Comparison of ENCODE assay signal across 10 cellular contexts in genomic region chr6:42025066-42025789, GRCh38. TPM values are rescaled to one million over a fixed set of nuclear protein-coding genes. Genes with fewer than 3 reads are reported as not detected.
DNase-seq lines count a peak whose midpoint lies in the region; ATAC-seq and TF ChIP-seq lines count a peak whose summit lies in the region.
"Had no signal": no experiment of that assay in that cellular context is flagged by ENCODE, and none has a peak within 500 bp of the region (broad histone marks: within the 10 kb centered on the region; RNA-seq: fewer than 3 reads in every experiment).

No MANE protein-coding gene starts in this region.

- H3K27ac Mint-ChIP-seq in CD8-positive, alpha-beta T cell: peak overlapping the region; percentile 99
- peak overlapping the region; percentile 74 for H3K27ac Mint-ChIP-seq in activated T-helper 1 cell treated with anti-CD3 and anti-CD28 coated beads, Interleukin-12 subunit alpha, Interleukin-12 subunit beta, Interleukin-2, Interleukin-4 antibody, amounts not matched to agents 30 ng/mL and 10 ng/mL and 1 ng/mL, durations not matched to agents 14 hours and 24 hours and 36 hours
- H3K27ac Mint-ChIP-seq in MCF 10A (ENCODE audit: low read depth, unreplicated experiment): no peak overlapping the region

- H3K4me1 Mint-ChIP-seq in CD8-positive, alpha-beta T cell (ENCODE audit: low read depth): peaks cover 92% of the 10 kb centered on the region
- H3K4me1 Mint-ChIP-seq in activated T-helper 1 cell treated with anti-CD3 and anti-CD28 coated beads, Interleukin-12 subunit alpha, Interleukin-12 subunit beta, Interleukin-2, Interleukin-4 antibody, amounts not matched to agents 30 ng/mL and 10 ng/mL and 1 ng/mL, durations not matched to agents 14 hours and 24 hours and 36 hours (ENCODE audit: low read depth): peaks cover 80% of the 10 kb centered on the region
- peaks cover 24% of the 10 kb centered on the region for H3K4me1 Mint-ChIP-seq in MCF 10A (ENCODE audit: insufficient read depth, unreplicated experiment)

- ATAC-seq in CD8-positive, alpha-beta T cell: no peak
- peak; percentile 54 for ATAC-seq in GM19324 (IDR thresholded peaks at IDR 0.05; ENCODE audit: low FRiP score, unreplicated experiment)
- peak; percentile 45 for ATAC-seq in HG03064 (IDR thresholded peaks at IDR 0.05; ENCODE audit: low read depth, unreplicated experiment)
- ATAC-seq in Right ventricle myocardium superior (ENCODE audit: poor library complexity): no peak
- ATAC-seq in foreskin keratinocyte: no peak

- no peak overlapping the region for H3K27ac ChIP-seq in CD8-positive, alpha-beta T cell (ENCODE audit: low read depth, low read length)
- H3K27ac ChIP-seq in foreskin keratinocyte: no peak overlapping the region
- H3K27ac ChIP-seq: epithelial cell of prostate had no signal

- no peaks in the 10 kb centered on the region for H3K9me3 Mint-ChIP-seq in CD8-positive, alpha-beta T cell
- no peaks in the 10 kb centered on the region for H3K9me3 Mint-ChIP-seq in activated T-helper 1 cell treated with anti-CD3 and anti-CD28 coated beads, Interleukin-12 subunit alpha, Interleukin-12 subunit beta, Interleukin-2, Interleukin-4 antibody, amounts not matched to agents 30 ng/mL and 10 ng/mL and 1 ng/mL, durations not matched to agents 14 hours and 24 hours and 36 hours
- no peaks in the 10 kb centered on the region for H3K9me3 Mint-ChIP-seq in MCF 10A (ENCODE audit: unreplicated experiment)

- no TSS peak for BruUV-seq in MCF 10A (replicated peaks; lab: Mats Ljungman, UMichigan)

- no peaks in the 10 kb centered on the region for H3K27me3 ChIP-seq in CD8-positive, alpha-beta T cell (ENCODE audit: insufficient read depth, low read length)
- H3K27me3 ChIP-seq in foreskin keratinocyte: no peaks in the 10 kb centered on the region

- no peaks in the 10 kb centered on the region for H3K27me3 Mint-ChIP-seq in CD8-positive, alpha-beta T cell (ENCODE audit: low read depth)
- no peaks in the 10 kb centered on the region for H3K27me3 Mint-ChIP-seq in activated T-helper 1 cell treated with anti-CD3 and anti-CD28 coated beads, Interleukin-12 subunit alpha, Interleukin-12 subunit beta, Interleukin-2, Interleukin-4 antibody, amounts not matched to agents 30 ng/mL and 10 ng/mL and 1 ng/mL, durations not matched to agents 14 hours and 24 hours and 36 hours (ENCODE audit: insufficient read depth)
- no peaks in the 10 kb centered on the region for H3K27me3 Mint-ChIP-seq in MCF 10A (ENCODE audit: insufficient read depth, unreplicated experiment)

- POLR2A ChIA-PET in CD8-positive, alpha-beta T cell (lab: Charles Lee): interaction anchor here (1.3 kb wide), 1 partner anchor 9 kb away, joined by 4 read pairs; no protein-coding TSS in a partner anchor
- POLR2A ChIA-PET in MCF 10A (lab: Yijun Ruan, JAX): interaction anchor here (1.5 kb wide), 1 partner anchor 23 kb away, joined by 3 read pairs; no protein-coding TSS in a partner anchor

- DNase-seq in CD8-positive, alpha-beta T cell: no peak
- DNase-seq in activated T-helper 1 cell treated with anti-CD3 and anti-CD28 coated beads, Interleukin-12 subunit alpha, Interleukin-12 subunit beta, Interleukin-2, Interleukin-4 antibody, amounts not matched to agents 30 ng/mL and 10 ng/mL and 1 ng/mL, durations not matched to agents 14 hours and 24 hours and 36 hours (ENCODE audit: low spot score): no peak
- DNase-seq in Right ventricle myocardium superior: no peak
- no peak for DNase-seq in foreskin keratinocyte
- DNase-seq in MCF 10A (ENCODE audit: unreplicated experiment): no peak
- no peak for DNase-seq in hypothalamus (lab: John Stamatoyannopoulos, UW)
- DNase-seq: NCI-H1105 treated with DMSO at 0.1 percent for 48 hours had no signal

- CTCF ChIA-PET in CD8-positive, alpha-beta T cell (lab: Charles Lee): interaction anchor here (0.9 to 2.7 kb wide), 3 partner anchors 16 to 85 kb away, joined by 3 to 7 read pairs (median 5); no protein-coding TSS in a partner anchor
- CTCF ChIA-PET in MCF 10A (lab: Yijun Ruan, JAX): interaction anchor here (1.1 kb wide), 1 partner anchor 190 kb away, joined by 3 read pairs; no protein-coding TSS in a partner anchor

- H3K4me3 Mint-ChIP-seq in CD8-positive, alpha-beta T cell: peak overlapping the region; percentile 8
- no peak overlapping the region for H3K4me3 Mint-ChIP-seq in activated T-helper 1 cell treated with anti-CD3 and anti-CD28 coated beads, Interleukin-12 subunit alpha, Interleukin-12 subunit beta, Interleukin-2, Interleukin-4 antibody, amounts not matched to agents 30 ng/mL and 10 ng/mL and 1 ng/mL, durations not matched to agents 14 hours and 24 hours and 36 hours
- H3K4me3 Mint-ChIP-seq in MCF 10A (ENCODE audit: unreplicated experiment): no peak overlapping the region

- peaks cover 98% of the 10 kb centered on the region for H3K4me1 ChIP-seq in CD8-positive, alpha-beta T cell (ENCODE audit: insufficient read depth, low read length)
- no peaks in the 10 kb centered on the region for H3K4me1 ChIP-seq in foreskin keratinocyte

- peaks cover 84% of the 10 kb centered on the region for H3K36me3 Mint-ChIP-seq in CD8-positive, alpha-beta T cell
- H3K36me3 Mint-ChIP-seq in activated T-helper 1 cell treated with anti-CD3 and anti-CD28 coated beads, Interleukin-12 subunit alpha, Interleukin-12 subunit beta, Interleukin-2, Interleukin-4 antibody, amounts not matched to agents 30 ng/mL and 10 ng/mL and 1 ng/mL, durations not matched to agents 14 hours and 24 hours and 36 hours (ENCODE audit: low read depth): peaks cover 26% of the 10 kb centered on the region
- peaks cover 70% of the 10 kb centered on the region for H3K36me3 Mint-ChIP-seq in MCF 10A (ENCODE audit: insufficient read depth, unreplicated experiment)

- peaks cover 31% of the 10 kb centered on the region for H3K36me3 ChIP-seq in CD8-positive, alpha-beta T cell (ENCODE audit: insufficient read depth, low read length)

- H3K9me3 ChIP-seq in CD8-positive, alpha-beta T cell (ENCODE audit: low read length): no peaks in the 10 kb centered on the region

- no peak for TF ChIP-seq CTCF in CD8-positive, alpha-beta T cell (IDR thresholded peaks at IDR 0.05)
- TF ChIP-seq CTCF in foreskin keratinocyte (conservative IDR thresholded peaks at IDR 0.05) (no peak), MCF 10A (IDR thresholded peaks at IDR 0.05; ENCODE audit: unreplicated experiment) (no peak)

- intact Hi-C loops in CD8-positive, alpha-beta T cell (cut with DNase I, micrococcal nuclease): no loop called here
- intact Hi-C loops in activated T-helper 1 cell treated with anti-CD3 and anti-CD28 coated beads, Interleukin-12 subunit alpha, Interleukin-12 subunit beta, Interleukin-2, Interleukin-4 antibody, amounts not matched to agents 30 ng/mL and 10 ng/mL and 1 ng/mL, durations not matched to agents 14 hours and 24 hours and 36 hours (cut with micrococcal nuclease): no loop called here
- intact Hi-C loops in Right ventricle myocardium superior (cut with DNase I) (no loop called here), MCF 10A (cut with micrococcal nuclease) (no loop called here)

- H3K4me3 ChIP-seq in CD8-positive, alpha-beta T cell (ENCODE audit: low read depth, low read length): no peak overlapping the region

RNA-seq across cellular contexts. Expression of gene TAF8, which starts 25.1 kb away (rescaled TPM):
- total RNA-seq in CD8-positive, alpha-beta T cell: 10 to 100 TPM; 24.6 to 33.3 TPM
- total RNA-seq in activated T-helper 1 cell treated with anti-CD3 and anti-CD28 coated beads, Interleukin-12 subunit alpha, Interleukin-12 subunit beta, Interleukin-2, Interleukin-4 antibody, amounts not matched to agents 30 ng/mL and 10 ng/mL and 1 ng/mL, durations not matched to agents 14 hours and 24 hours and 36 hours: 36.7 and 38.3 TPM in 2 replicates
- 28.7 TPM for total RNA-seq in Right ventricle myocardium superior
- total RNA-seq in foreskin keratinocyte: 17.3 and 17.7 TPM in 2 replicates
- polyA plus RNA-seq in foreskin keratinocyte: 9.7 and 10.0 TPM in 2 replicates
- total RNA-seq in MCF 10A (2022): 23.8 and 25.8 TPM in 2 replicates

Comparison
In these comparisons a context has a peak if more than half of its experiments do, and no peak if none do; other contexts are left out.
1. ATAC-seq: peak in GM19324 (single experiment) and HG03064 (single experiment); none in CD8-positive, alpha-beta T cell (single experiment), Right ventricle myocardium superior (single experiment) and foreskin keratinocyte (single experiment).